In genomic region chr2:98374286-98374685, GRCh38 we compare ENCODE assay signal across 23 cellular contexts. TPM values are rescaled to one million over a fixed set of nuclear protein-coding genes. Genes with fewer than 3 reads are reported as not detected.
"Had no signal": no experiment of that assay in that cellular context is flagged by ENCODE, and none has a peak within 500 bp of the region (broad histone marks: within the 10 kb centered on the region; RNA-seq: fewer than 3 reads in every experiment).

No MANE protein-coding gene starts in this region.

- H3K36me3 ChIP-seq: MG63, SJSA1 had no signal

- DNase-seq: IMR-90, Karpas-422, KG1, MG63, NCI-H1092, NCI-H1105 treated with DMSO at 0.1 percent for 48 hours, NCI-H1417 treated with DMSO at 0.1 percent for 48 hours, NCI-H146, NCI-H1694 treated with DMSO at 0.1 percent for 48 hours, NCI-H1930, NCI-H2081, NCI-H2107, NCI-H2227 treated with DMSO at 0.1 percent for 48 hours, NCI-H524, NCI-H774, Right ventricle myocardium superior, RPMI8226, SIG-M5 had no signal

- H3K27ac ChIP-seq: SJSA1, SK-N-MC had no signal

- H3K9me3 ChIP-seq: MG63, SJSA1 had no signal

- H3K27me3 ChIP-seq: MG63 had no signal

- ATAC-seq: HepG2 had no signal

- H3K4me3 ChIP-seq: MG63, SJSA1, SK-N-MC had no signal

RNA-seq across cellular contexts. Expression of gene CNGA3, which starts 28.0 kb away (rescaled TPM):
- total RNA-seq: HepG2, HT1080, NCI-H460, Right ventricle myocardium superior, SJSA1 had no signal
- polyA plus RNA-seq: HepG2, IMR-90 had no signal
